ENCODE assay signal across 20 cellular contexts in the genomic region with DNA sequence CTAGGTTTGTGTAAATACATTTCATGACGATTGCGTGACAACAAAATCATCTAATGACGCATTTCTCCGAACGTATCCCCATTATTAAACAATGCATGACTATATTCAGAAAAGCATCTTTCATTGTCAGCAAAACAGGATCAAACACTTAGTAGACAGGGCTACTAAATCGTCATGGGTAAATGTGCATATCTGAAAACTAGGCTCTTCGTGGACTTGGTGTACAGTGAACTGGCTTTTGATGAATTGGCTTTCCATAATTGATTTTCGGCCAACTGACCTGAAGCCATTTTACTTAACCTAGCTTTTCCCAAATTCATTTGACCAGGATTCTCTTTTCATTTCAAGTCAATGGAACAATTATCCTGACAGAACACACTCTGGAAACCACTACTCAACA.
"Had no signal": no experiment of that assay in that cellular context is flagged by ENCODE, and none has a peak within 500 bp of the region (broad histone marks: within the 10 kb centered on the region; RNA-seq: fewer than 3 reads in every experiment).

No MANE protein-coding gene starts in this region.

- H3K27me3 ChIP-seq: esophagus muscularis mucosa, foreskin keratinocyte, gastrocnemius medialis, heart right ventricle, left lung had no signal

- H3K9me3 ChIP-seq: esophagus muscularis mucosa, gastrocnemius medialis, heart right ventricle, left lung, lower lobe of right lung had no signal

- H3K4me3 ChIP-seq: coronary artery, esophagus muscularis mucosa, gastrocnemius medialis, heart right ventricle, left lung, lower lobe of right lung had no signal

- H3K27ac ChIP-seq: coronary artery, esophagus muscularis mucosa, foreskin keratinocyte, gastrocnemius medialis, heart right ventricle, left lung, lower lobe of right lung had no signal

- H3K4me1 ChIP-seq: esophagus muscularis mucosa, foreskin keratinocyte, gastrocnemius medialis, heart right ventricle, left lung, lower lobe of right lung had no signal

- ATAC-seq: effector memory CD8-positive, alpha-beta T cell; foreskin keratinocyte; gastrocnemius medialis; heart right ventricle; left cardiac atrium; left lung; left ventricle myocardium superior; lower lobe of right lung; naive thymus-derived CD4-positive, alpha-beta T cell; natural killer cell had no signal

- H3K36me3 ChIP-seq: esophagus muscularis mucosa, gastrocnemius medialis, left lung, lower lobe of right lung had no signal

- DNase-seq: effector CD8-positive, alpha-beta T cell; effector memory CD8-positive, alpha-beta T cell; endodermal cell; foreskin keratinocyte; gastrocnemius medialis; glutamatergic neuron; head of caudate nucleus; heart right ventricle; hippocampal formation; left cardiac atrium; left lung; left ventricle myocardium superior; lower lobe of right lung; mammary epithelial cell; mesendoderm; midbrain; naive thymus-derived CD4-positive, alpha-beta T cell; natural killer cell had no signal
